ENCODE assay signal across 8 cellular contexts in genomic region chr3:69368129-69368741, GRCh38. TPM values are rescaled to one million over a fixed set of nuclear protein-coding genes. Genes with fewer than 3 reads are reported as not detected.
A peak's percentile ranks its signal among the peaks of the same experiment; 100 is the strongest.
DNase-seq lines count a peak whose midpoint lies in the region; ATAC-seq and TF ChIP-seq lines count a peak whose summit lies in the region.

No MANE protein-coding gene starts in this region.

- TF ChIP-seq POLR2A in ovary (IDR thresholded peaks at IDR 0.05): no peak

- H3K36me3 ChIP-seq in BLaER1 treated with 17β-estradiol and CSF1 and Interleukin-3, amounts not matched to agents 10 nM and 100 nM: peaks cover 0 to 12% (median 5%) of the 10 kb centered on the region in 11 experiments; a peak in 9 of 22 replicates
- no peaks in the 10 kb centered on the region for H3K36me3 ChIP-seq in ovary

- peak overlapping the region in 5 of 10 experiments; percentile 4 to 45 (median 24); a peak in 3 of 20 replicates for H3K4me3 ChIP-seq in BLaER1 treated with 17β-estradiol and CSF1 and Interleukin-3, amounts not matched to agents 10 nM and 100 nM
- H3K4me3 ChIP-seq in ovary: no peak overlapping the region

- no peak overlapping the region for H3K4me3 Mint-ChIP-seq in stimulated activated naive CD8-positive, alpha-beta T cell treated with anti-CD3 and anti-CD28 coated beads, Interleukin-15, amount 100 ng/mL, for 72 hours

- H3K9me3 ChIP-seq in BLaER1 treated with 17β-estradiol and CSF1 and Interleukin-3, amounts not matched to agents 10 nM and 100 nM (replicated peaks in 1 of 11): no peaks in the 10 kb centered on the region; a peak in 4 of 22 replicates
- H3K9me3 ChIP-seq in ovary: no peaks in the 10 kb centered on the region

- H3K4me1 ChIP-seq in BLaER1 treated with 17β-estradiol and CSF1 and Interleukin-3, amounts not matched to agents 10 nM and 100 nM: peaks cover 79 to 92% (median 86%) of the 10 kb centered on the region in 10 experiments
- peaks cover 4% of the 10 kb centered on the region for H3K4me1 ChIP-seq in ovary (ENCODE audit: insufficient read depth)

- H3K27me3 Mint-ChIP-seq in stimulated activated naive CD8-positive, alpha-beta T cell treated with anti-CD3 and anti-CD28 coated beads, Interleukin-15, amount 100 ng/mL, for 72 hours: peaks cover 28% of the 10 kb centered on the region

- TF ChIP-seq EP300 in ovary (IDR thresholded peaks at IDR 0.05): no peak

- 83 to 88% (median 87%) methylated on average over 5 of the region's 5 CpGs for WGBS in ovary, 3 donors

- H3K4me1 Mint-ChIP-seq in stimulated activated naive CD8-positive, alpha-beta T cell treated with anti-CD3 and anti-CD28 coated beads, Interleukin-15, amount 100 ng/mL, for 72 hours: peaks cover 27% of the 10 kb centered on the region

- H3K27ac ChIP-seq in BLaER1 treated with 17β-estradiol and CSF1 and Interleukin-3, amounts not matched to agents 10 nM and 100 nM: peak overlapping the region; percentile 77 to 100 (median 95); a peak in 21 of 22 replicates
- H3K27ac ChIP-seq in caudate nucleus (ENCODE audit: low read depth, low read length) (peak overlapping the region; percentile 1), ovary (no peak overlapping the region)

- no peak for DNase-seq in caudate nucleus (lab: John Stamatoyannopoulos, UW)
- peak; percentile 29 to 56 for DNase-seq in stimulated activated naive CD8-positive, alpha-beta T cell treated with anti-CD3 and anti-CD28 coated beads, Interleukin-15, amount 100 ng/mL, for 72 hours
- DNase-seq in NCI-H2081 treated with DMSO at 0.1 percent for 48 hours (lab: John Stamatoyannopoulos, UW): no peak
- DNase-seq in activated CD8-positive, alpha-beta memory T cell treated with anti-CD3 and anti-CD28 coated beads for 24 hours: no peak
- DNase-seq in ovary: no peak

- no peaks in the 10 kb centered on the region for H3K9me3 Mint-ChIP-seq in stimulated activated naive CD8-positive, alpha-beta T cell treated with anti-CD3 and anti-CD28 coated beads, Interleukin-15, amount 100 ng/mL, for 72 hours

- no peak for TF ChIP-seq CTCF in ovary (IDR thresholded peaks at IDR 0.05)

- peak overlapping the region; percentile 71 to 94 (median 85) for H3K4me2 ChIP-seq in BLaER1 treated with 17β-estradiol and CSF1 and Interleukin-3, amounts not matched to agents 10 nM and 100 nM

- peak overlapping the region; percentile 61 to 92 (median 85); a peak in 19 of 22 replicates for H3K9ac ChIP-seq in BLaER1 treated with 17β-estradiol and CSF1 and Interleukin-3, amounts not matched to agents 10 nM and 100 nM

- ATAC-seq in GM19351 (IDR thresholded peaks at IDR 0.05; ENCODE audit: unreplicated experiment) (peak; percentile 99), HG03342 (IDR thresholded peaks at IDR 0.05; ENCODE audit: unreplicated experiment) (peak; percentile 99)
- ATAC-seq in stimulated activated naive CD8-positive, alpha-beta T cell treated with anti-CD3 and anti-CD28 coated beads, Interleukin-15, amount 100 ng/mL, for 72 hours: peak; percentile 97

- H3K27me3 ChIP-seq in BLaER1 treated with 17β-estradiol and CSF1 and Interleukin-3, amounts not matched to agents 10 nM and 100 nM: no peaks in the 10 kb centered on the region
- no peaks in the 10 kb centered on the region for H3K27me3 ChIP-seq in ovary

- no peak overlapping the region for H3K27ac Mint-ChIP-seq in stimulated activated naive CD8-positive, alpha-beta T cell treated with anti-CD3 and anti-CD28 coated beads, Interleukin-15, amount 100 ng/mL, for 72 hours

- intact Hi-C loops in ovary (cut with DNase I): no loop called here

- H4K20me1 ChIP-seq in BLaER1 treated with 17β-estradiol and CSF1 and Interleukin-3, amounts not matched to agents 10 nM and 100 nM: no peaks in the 10 kb centered on the region; a peak in 1 of 22 replicates

RNA-seq across cellular contexts. Expression of gene FRMD4B, which starts 17.7 kb away (rescaled TPM):
- total RNA-seq in ovary: 10 to 100 TPM in 5 of 7 donors, 1 to 10 TPM in 2; 4.2 to 42.0 (median 16.3) TPM
- 10 to 100 TPM in 1 of 2 donors, 1 to 10 TPM in 1; 6.7 to 17.6 TPM for polyA plus RNA-seq in ovary

Comparison
In these comparisons a context has a peak if more than half of its experiments do, and no peak if none do; other contexts are left out.
1. H3K27ac ChIP-seq: peak in BLaER1 treated with 17β-estradiol and CSF1 and Interleukin-3, amounts not matched to agents 10 nM and 100 nM (11 of 11) and caudate nucleus (single experiment); none in ovary (0 of 2).
2. DNase-seq: peak in stimulated activated naive CD8-positive, alpha-beta T cell treated with anti-CD3 and anti-CD28 coated beads, Interleukin-15, amount 100 ng/mL, for 72 hours (2 of 2); none in caudate nucleus (0 of 61), NCI-H2081 treated with DMSO at 0.1 percent for 48 hours (single experiment), activated CD8-positive, alpha-beta memory T cell treated with anti-CD3 and anti-CD28 coated beads for 24 hours (single experiment) and ovary (0 of 5).
3. Peak in every context shown above with its lines, with median percentiles within 50 percentile points of each other: ATAC-seq.